Comparison of ENCODE assay signal across 15 cellular contexts in the genomic region with DNA sequence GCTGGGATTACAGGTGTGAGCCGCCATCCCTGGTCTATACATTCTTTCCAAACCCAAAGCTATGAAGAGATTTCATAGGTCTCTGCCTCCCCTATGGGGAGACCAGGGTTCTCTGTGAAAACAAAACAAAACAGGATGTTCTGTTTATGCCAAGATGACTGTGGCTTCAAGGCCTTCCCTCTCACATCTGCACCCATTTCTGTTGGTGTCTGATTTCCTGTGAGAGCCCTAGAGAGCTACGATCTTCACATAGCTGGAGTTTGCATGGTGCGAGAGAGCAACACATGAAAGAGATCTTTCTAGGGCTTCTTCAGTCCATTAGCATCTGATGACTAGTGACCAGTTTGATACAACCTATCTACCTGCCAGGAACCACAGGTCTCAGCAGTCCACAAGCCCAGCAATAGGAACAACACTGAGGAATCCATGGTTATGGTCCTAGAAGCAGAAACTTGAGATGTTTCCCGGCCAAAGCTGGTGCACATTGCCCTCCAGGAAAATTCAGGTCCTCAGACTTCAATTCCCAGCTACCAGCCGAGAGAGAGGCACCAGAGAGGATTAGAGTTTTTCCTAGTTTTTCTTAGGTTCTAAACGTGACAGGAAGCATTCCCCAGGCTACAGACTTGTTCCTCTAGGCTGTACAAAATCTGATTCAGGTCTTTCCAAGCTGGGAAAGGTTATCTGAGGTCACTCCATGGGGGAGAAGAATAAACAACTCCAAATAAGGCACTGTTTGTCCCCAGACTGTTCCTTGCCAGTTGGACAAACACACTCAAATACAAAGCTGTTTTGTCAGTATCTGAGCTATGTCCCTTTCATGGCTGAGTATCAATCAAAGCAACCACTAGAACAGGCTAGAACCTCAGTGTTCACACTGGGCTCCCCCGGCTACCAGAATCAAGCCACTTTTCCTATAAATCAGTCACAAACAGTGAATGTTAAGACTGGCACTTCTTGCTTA.
DNase-seq lines count a peak whose midpoint lies in the region; ATAC-seq, FAIRE-seq and TF ChIP-seq lines count a peak whose summit lies in the region.
"Had no signal": no experiment of that assay in that cellular context is flagged by ENCODE, and none has a peak within 500 bp of the region (broad histone marks: within the 10 kb centered on the region; RNA-seq: fewer than 3 reads in every experiment).

No MANE protein-coding gene starts in this region.

- in situ Hi-C loops in HepG2 (cut with HindIII; ENCODE audit: extremely low pct_ligation_motif_present, low pct_unique_long_range_greater_than_20kb) (no loop called here), KBM-7 (cut with MboI; ENCODE audit: low pct_unique_long_range_greater_than_20kb, low sequenced_read_pairs) (no loop called here)

- intact Hi-C loops in HepG2 (cut with micrococcal nuclease; ENCODE audit: unreplicated experiment) (no loop called here), tibial artery (cut with DNase I; ENCODE audit: low total_unique reads) (no loop called here)
- intact Hi-C loops in activated CD8-positive, alpha-beta T cell treated with anti-CD3 and anti-CD28 coated beads for 36 hours (cut with micrococcal nuclease): no loop called here

- H4K91ac ChIP-seq in H9 (ENCODE audit: insufficient read length, low read depth, low read length): no peak overlapping the region

- no peak overlapping the region for H2BK120ac ChIP-seq in H9 (ENCODE audit: low read depth, low read length, poor library complexity, severe bottlenecking)

- no peak overlapping the region for H3K4me2 ChIP-seq in H9 (ENCODE audit: insufficient read depth, insufficient read length, low read length)
- peak overlapping the region; percentile 62 for H3K4me2 ChIP-seq in HepG2 (ENCODE audit: low read depth, low read length)
- H3K4me2 ChIP-seq: KMS-11 had no signal

- H3K9ac ChIP-seq in H9 (ENCODE audit: extremely low read depth, insufficient read length, low read length): no peak overlapping the region
- H3K9ac ChIP-seq in HepG2 (ENCODE audit: insufficient read depth, low read depth, low read length): no peak overlapping the region
- H3K9ac ChIP-seq: KMS-11 had no signal

- H3K27me3 ChIP-seq in H9 (ENCODE audit: insufficient read depth, low read length) (no peaks in the 10 kb centered on the region), HepG2 (ENCODE audit: control insufficient read depth in 1 of 2, insufficient read depth in 2 of 2, low read length in 2 of 2) (no peaks in the 10 kb centered on the region; a peak in 1 of 5 replicates), tibial artery (no peaks in the 10 kb centered on the region)

- no peak overlapping the region for H2BK5ac ChIP-seq in H9 (ENCODE audit: insufficient read length, low read length)

- no peak overlapping the region for H2BK20ac ChIP-seq in H9 (ENCODE audit: low read depth, low read length, poor library complexity, severe bottlenecking)

- peak overlapping the region in 2 of 3 experiments; percentile 36 to 53; a peak in 1 of 7 replicates for H3K27ac Mint-ChIP-seq in H9
- H3K27ac Mint-ChIP-seq in activated CD8-positive, alpha-beta T cell treated with anti-CD3 and anti-CD28 coated beads for 36 hours: no peak overlapping the region
- H3K27ac Mint-ChIP-seq: activated CD8-positive, alpha-beta T cell treated with anti-CD3 and anti-CD28 coated beads, Interleukin-2, amount 10 ng/mL, durations not matched to agents 7 days and 5 days; CD4-positive, CD25-positive, alpha-beta regulatory T cell; immature natural killer cell had no signal

- H3T11ph ChIP-seq in H9 (ENCODE audit: low read length): no peak overlapping the region

- ATAC-seq in HepG2: peak; percentile 97
- no peak for ATAC-seq in activated CD8-positive, alpha-beta T cell treated with anti-CD3 and anti-CD28 coated beads for 36 hours
- ATAC-seq: activated CD8-positive, alpha-beta T cell treated with anti-CD3 and anti-CD28 coated beads, Interleukin-2, amount 10 ng/mL, durations not matched to agents 7 days and 5 days had no signal

- TF ChIP-seq POLR2A in HepG2 (IDR thresholded peaks at IDR 0.05; ENCODE audit: insufficient read depth in 1 of 2, low read depth in 2 of 2, low read length in 2 of 2): no peak

- H3K4me3 Mint-ChIP-seq in H9: no peak overlapping the region
- H3K4me3 Mint-ChIP-seq in activated CD8-positive, alpha-beta T cell treated with anti-CD3 and anti-CD28 coated beads for 36 hours: no peak overlapping the region
- H3K4me3 Mint-ChIP-seq: activated CD8-positive, alpha-beta T cell treated with anti-CD3 and anti-CD28 coated beads, Interleukin-2, amount 10 ng/mL, durations not matched to agents 7 days and 5 days; CD4-positive, CD25-positive, alpha-beta regulatory T cell; immature natural killer cell had no signal

- no CpG with 5 or more reads among the region's 7 CpGs for WGBS in H9 (ENCODE audit: extremely low coverage, insufficient read length, low lambda C conversion rate)
- WGBS in HepG2 (ENCODE audit: low lambda C conversion rate): 35% methylated on average over 4 of the region's 7 CpGs

- H4K5ac ChIP-seq in H9 (ENCODE audit: insufficient read length, low read depth, low read length): no peak overlapping the region

- peaks cover 0 to 2% of the 10 kb centered on the region in 2 experiments; a peak in 2 of 5 replicates for H3K9me3 Mint-ChIP-seq in H9
- peaks cover 2% of the 10 kb centered on the region for H3K9me3 Mint-ChIP-seq in activated CD8-positive, alpha-beta T cell treated with anti-CD3 and anti-CD28 coated beads for 36 hours

- H3K14ac ChIP-seq in H9 (ENCODE audit: insufficient read depth, low read length): no peak overlapping the region

- POLR2A ChIA-PET in HepG2 (lab: Yijun Ruan, JAX): no interaction called here
- POLR2A ChIA-PET in activated CD8-positive, alpha-beta T cell treated with anti-CD3 and anti-CD28 coated beads for 36 hours (lab: Charles Lee): no interaction called here

- H3K36me3 Mint-ChIP-seq in H9 (ENCODE audit: insufficient read depth in 1 of 3, low read depth in 3 of 3): no peaks in the 10 kb centered on the region
- no peaks in the 10 kb centered on the region for H3K36me3 Mint-ChIP-seq in activated CD8-positive, alpha-beta T cell treated with anti-CD3 and anti-CD28 coated beads for 36 hours (ENCODE audit: low read depth)
- H3K36me3 Mint-ChIP-seq: CD4-positive, CD25-positive, alpha-beta regulatory T cell; immature natural killer cell had no signal

- peak in 1 of 2 experiments; percentile 61; a peak in 1 of 4 replicates for TF ChIP-seq EP300 in HepG2 (IDR thresholded peaks at IDR 0.05; ENCODE audit: low read depth in 2 of 2, low read length in 2 of 2)
- no peak for TF ChIP-seq EP300 in HepG2 (CRISPR knock-in tag; IDR thresholded peaks at IDR 0.05; ENCODE audit: borderline replicate concordance)

- no peak overlapping the region for H3K4ac ChIP-seq in H9 (ENCODE audit: low read depth, low read length)

- H3K23me2 ChIP-seq in H9 (ENCODE audit: insufficient read length, low read depth, low read length, poor library complexity, severe bottlenecking): no peaks in the 10 kb centered on the region

- H3K4me1 Mint-ChIP-seq in H9: peaks cover 9 to 13% of the 10 kb centered on the region in 2 experiments
- no peaks in the 10 kb centered on the region for H3K4me1 Mint-ChIP-seq in activated CD8-positive, alpha-beta T cell treated with anti-CD3 and anti-CD28 coated beads for 36 hours (ENCODE audit: low read depth)
- H3K4me1 Mint-ChIP-seq: CD4-positive, CD25-positive, alpha-beta regulatory T cell; immature natural killer cell had no signal

- no peaks in the 10 kb centered on the region for H3K79me1 ChIP-seq in H9 (ENCODE audit: insufficient read depth, low read depth, low read length, poor library complexity, severe bottlenecking)

- H4K20me1 ChIP-seq in H9 (ENCODE audit: control insufficient read depth, insufficient read depth, insufficient read length) (no peaks in the 10 kb centered on the region), HepG2 (ENCODE audit: insufficient read depth, low read length) (no peaks in the 10 kb centered on the region)

- H3K56ac ChIP-seq in H9 (ENCODE audit: insufficient read length, low read depth, low read length): no peak overlapping the region

- H2BK15ac ChIP-seq in H9 (ENCODE audit: low read depth, low read length): no peak overlapping the region

- DNase-seq in H9 (no peak), cerebellar cortex (ENCODE audit: low spot score) (peak; percentile 89), HepG2 (ENCODE audit: low spot score) (peak; percentile 87), superior temporal gyrus (ENCODE audit: extremely low spot score) (peak; percentile 98), KBM-7 (no peak), tibial artery (no peak)
- DNase-seq in activated CD8-positive, alpha-beta T cell treated with anti-CD3 and anti-CD28 coated beads for 36 hours: no peak
- DNase-seq: activated CD8-positive, alpha-beta T cell treated with anti-CD3 and anti-CD28 coated beads, Interleukin-2, amount 10 ng/mL, durations not matched to agents 7 days and 5 days; CD4-positive, CD25-positive, alpha-beta regulatory T cell; effector CD4-positive, alpha-beta T cell; H7; immature natural killer cell; NCI-H187 treated with DMSO at 0.1 percent for 48 hours had no signal

- H3K9me3 ChIP-seq in H9 (ENCODE audit: control insufficient read depth, low read depth, low read length): no peaks in the 10 kb centered on the region
- no peaks in the 10 kb centered on the region for H3K9me3 ChIP-seq in HepG2 (ENCODE audit: low read length)
- H3K9me3 ChIP-seq in tibial artery: no peaks in the 10 kb centered on the region

- H3K27me3 Mint-ChIP-seq in H9 (ENCODE audit: low read depth): no peaks in the 10 kb centered on the region; the same call in 1 of the 2 replicates
- H3K27me3 Mint-ChIP-seq in activated CD8-positive, alpha-beta T cell treated with anti-CD3 and anti-CD28 coated beads for 36 hours: no peaks in the 10 kb centered on the region
- H3K27me3 Mint-ChIP-seq: CD4-positive, CD25-positive, alpha-beta regulatory T cell had no signal

- FAIRE-seq in HepG2 (lab: Jason Lieb, UNC): peak; percentile 80
- FAIRE-seq: astrocyte had no signal

- H3K27ac ChIP-seq in H9 (ENCODE audit: insufficient read length, low read depth, low read length) (no peak overlapping the region), HepG2 (ENCODE audit: extremely low read length, insufficient read depth, low read length) (peak overlapping the region; percentile 33), tibial artery (no peak overlapping the region)
- H3K27ac ChIP-seq: KMS-11 had no signal

- no peak overlapping the region for H2BK12ac ChIP-seq in H9 (ENCODE audit: insufficient read length, low read depth, low read length)

- H3K18ac ChIP-seq in H9 (ENCODE audit: insufficient read length, low read depth, low read length): no peak overlapping the region

- BruUV-seq in HepG2 (replicated peaks; lab: Mats Ljungman, UMichigan): no TSS peak

- TF ChIP-seq RAD21 in HepG2 (CRISPR knock-in tag; IDR thresholded peaks at IDR 0.05): no peak

- H3K36me3 ChIP-seq in HepG2 (replicated peaks in 1 of 2; ENCODE audit: control insufficient read depth in 1 of 2, insufficient read depth in 2 of 2, low read length in 2 of 2) (no peaks in the 10 kb centered on the region), tibial artery (no peaks in the 10 kb centered on the region)

- TF ChIP-seq CTCF in H9 (conservative IDR thresholded peaks at IDR 0.05): no peak
- no peak for TF ChIP-seq CTCF in HepG2 (CRISPR knock-in tag; IDR thresholded peaks at IDR 0.05)
- TF ChIP-seq CTCF in tibial artery (IDR thresholded peaks at IDR 0.05): no peak
- TF ChIP-seq CTCF in activated CD8-positive, alpha-beta T cell treated with anti-CD3 and anti-CD28 coated beads for 36 hours (IDR thresholded peaks at IDR 0.05): no peak

- H2AFZ ChIP-seq in H9 (ENCODE audit: low read length): no peak overlapping the region
- no peak overlapping the region for H2AFZ ChIP-seq in HepG2 (ENCODE audit: low read length)

- H3K4me3 ChIP-seq in HepG2 (replicated peaks in 1 of 3; ENCODE audit: insufficient read depth in 1 of 3, low read depth in 2 of 3, low read length in 3 of 3) (peak overlapping the region in 1 of 3 experiments; percentile 7; a peak in 1 of 6 replicates), tibial artery (no peak overlapping the region)

- no peak overlapping the region for H2AK5ac ChIP-seq in H9 (ENCODE audit: insufficient read length, low read length)

- CTCF ChIA-PET in HepG2 (lab: Yijun Ruan, JAX; ENCODE audit: low intra/inter-chr PET ratio, low total read pairs): no interaction called here
- CTCF ChIA-PET in activated CD8-positive, alpha-beta T cell treated with anti-CD3 and anti-CD28 coated beads for 36 hours (lab: Charles Lee): no interaction called here

- no peak overlapping the region for H4K8ac ChIP-seq in H9 (replicated peaks; ENCODE audit: insufficient read length, low read depth, low read length)

- H3K23ac ChIP-seq in H9 (ENCODE audit: insufficient read length, low read depth, low read length): no peak overlapping the region

- H3K4me1 ChIP-seq in H9 (ENCODE audit: insufficient read depth, low read length) (no peaks in the 10 kb centered on the region), HepG2 (ENCODE audit: insufficient read depth, low read length) (peaks cover 20% of the 10 kb centered on the region), tibial artery (no peaks in the 10 kb centered on the region)

- H3K79me2 ChIP-seq in H9 (ENCODE audit: insufficient read depth, low read length): no peaks in the 10 kb centered on the region
- no peaks in the 10 kb centered on the region for H3K79me2 ChIP-seq in HepG2 (ENCODE audit: insufficient read depth, low read length)

Comparison
In these comparisons a context has a peak if more than half of its experiments do, and no peak if none do; other contexts are left out.
1. DNase-seq: peak in cerebellar cortex (single experiment), HepG2 (single experiment) and superior temporal gyrus (single experiment); none in H9 (single experiment), KBM-7 (single experiment), tibial artery (0 of 2) and activated CD8-positive, alpha-beta T cell treated with anti-CD3 and anti-CD28 coated beads for 36 hours (single experiment).